In genomic region chr3:11625376-11626083, GRCh38 we compare ENCODE assay signal across 1 cellular context.
TF ChIP-seq lines count a peak whose summit lies in the region.

No MANE protein-coding gene starts in this region.

TF ChIP-seq in HepG2, 621 proteins besides CTCF, POLR2A, EP300 and RAD21 (continued from another document):
- TF ChIP-seq HNF4A (CRISPR knock-in tag; IDR thresholded peaks at IDR 0.05) (peak; percentile 40; the same call in 1 of the 2 replicates), IKZF5 (CRISPR knock-in tag; IDR thresholded peaks at IDR 0.05) (no peak), BCL6 (CRISPR knock-in tag; IDR thresholded peaks at IDR 0.05) (peak; percentile 73), SKIL (CRISPR knock-in tag; IDR thresholded peaks at IDR 0.05; ENCODE audit: borderline replicate concordance) (0 out of 2 replicates have a peak, but pooled peaks have one; percentile 39), FOXM1 (CRISPR knock-in tag; IDR thresholded peaks at IDR 0.05) (no peak), ETV5 (CRISPR knock-in tag; IDR thresholded peaks at IDR 0.05; ENCODE audit: borderline replicate concordance) (peak; percentile 47; the same call in 1 of the 2 replicates), MXD4 (CRISPR knock-in tag; IDR thresholded peaks at IDR 0.05) (no peak), ELF3 (CRISPR knock-in tag; IDR thresholded peaks at IDR 0.05) (peak; percentile 56), EHMT2 (IDR thresholded peaks at IDR 0.05; ENCODE audit: borderline replicate concordance, low read depth, low read length) (no peak), SAP130 (CRISPR knock-in tag; IDR thresholded peaks at IDR 0.05; ENCODE audit: low read depth) (peak; percentile 35; the same call in 1 of the 2 replicates), SOX13 (IDR thresholded peaks at IDR 0.05) (no peak), SOX13 (CRISPR knock-in tag; conservative IDR thresholded peaks at IDR 0.05 in 1 of 2, IDR thresholded peaks at IDR 0.05 in 1 of 2) (peak in 1 of 2 experiments; percentile 46; a peak in 2 of 4 replicates), PAXIP1 (CRISPR knock-in tag; conservative IDR thresholded peaks at IDR 0.05) (peak; percentile 47), ZKSCAN1 (IDR thresholded peaks at IDR 0.05; ENCODE audit: low read length) (no peak), RXRB (CRISPR knock-in tag; IDR thresholded peaks at IDR 0.05; ENCODE audit: borderline replicate concordance) (peak; percentile 70), MEF2D (CRISPR knock-in tag; IDR thresholded peaks at IDR 0.05) (peak; percentile 98), TRIM22 (IDR thresholded peaks at IDR 0.05) (no peak)
